In genomic region chr3:129625071-129625874, GRCh38 we compare ENCODE assay signal across 8 cellular contexts. TPM values are rescaled to one million over a fixed set of nuclear protein-coding genes. Genes with fewer than 3 reads are reported as not detected.
DNase-seq lines count a peak whose midpoint lies in the region; ATAC-seq and TF ChIP-seq lines count a peak whose summit lies in the region.

No MANE protein-coding gene starts in this region.

- DNase-seq in NCI-H69 (lab: John Stamatoyannopoulos, UW) (peak; percentile 35), esophagus muscularis mucosa (ENCODE audit: extremely low spot score) (no peak), retinal pigment epithelial cell (ENCODE audit: low read depth) (no peak), NCI-H748 (lab: John Stamatoyannopoulos, UW; ENCODE audit: unreplicated experiment) (no peak)

- H3K4me3 ChIP-seq in esophagus muscularis mucosa (no peak overlapping the region), retinal pigment epithelial cell (ENCODE audit: low read length) (no peak overlapping the region)

- intact Hi-C loops in esophagus muscularis mucosa (cut with DNase I), result loop anchor here (5.0 kb wide), 1 partner anchor 202 kb away; no protein-coding TSS in a partner anchor

- no peak for TF ChIP-seq EP300 in esophagus muscularis mucosa (IDR thresholded peaks at IDR 0.05)

- H3K27ac ChIP-seq in esophagus muscularis mucosa (replicated peaks in 1 of 4), result peak overlapping the region; percentile 91 to 99 (median 92)

- H3K27me3 ChIP-seq in esophagus muscularis mucosa, result no peaks in the 10 kb centered on the region

- H3K9me3 ChIP-seq in ES-I3 (ENCODE audit: control insufficient read depth, insufficient read depth, low read length) (no peaks in the 10 kb centered on the region), esophagus muscularis mucosa (no peaks in the 10 kb centered on the region)

- H3K9ac ChIP-seq in ES-I3 (ENCODE audit: low read depth, low read length), result peak overlapping the region; percentile 34; the same call in 1 of the 2 replicates

- no peak for TF ChIP-seq POLR2A in esophagus muscularis mucosa (IDR thresholded peaks at IDR 0.05; ENCODE audit: low read depth)

- TF ChIP-seq CTCF in esophagus muscularis mucosa (IDR thresholded peaks at IDR 0.05), result no peak
- peak; percentile 22 for TF ChIP-seq CTCF in retinal pigment epithelial cell (conservative IDR thresholded peaks at IDR 0.05; ENCODE audit: low read depth, low read length)

- H3K4me1 ChIP-seq in ES-I3 (ENCODE audit: insufficient read depth, low read length) (peaks cover 10% of the 10 kb centered on the region; the same call in 1 of the 2 replicates), esophagus muscularis mucosa (peaks cover 71 to 77% (median 75%) of the 10 kb centered on the region in 4 donors)

- WGBS in esophagus muscularis mucosa, result 87% methylated on average over 11 of the region's 12 CpGs

- ATAC-seq in HG02973 (IDR thresholded peaks at IDR 0.05; ENCODE audit: unreplicated experiment) (no peak), HG03354 (IDR thresholded peaks at IDR 0.05; ENCODE audit: poor library complexity, severe bottlenecking, unreplicated experiment) (no peak), HG03378 (IDR thresholded peaks at IDR 0.05; ENCODE audit: unreplicated experiment) (no peak)

- H3K36me3 ChIP-seq in ES-I3 (ENCODE audit: insufficient read depth, low read length), result no peaks in the 10 kb centered on the region
- no peaks in the 10 kb centered on the region for H3K36me3 ChIP-seq in esophagus muscularis mucosa

RNA-seq across cellular contexts. Expression of gene PLXND1, which starts 18.8 kb away (rescaled TPM):
- 10 to 100 TPM; 50.5 to 89.9 (median 76.6) TPM for total RNA-seq in esophagus muscularis mucosa
